ENCODE assay signal across 8 cellular contexts in the genomic region with DNA sequence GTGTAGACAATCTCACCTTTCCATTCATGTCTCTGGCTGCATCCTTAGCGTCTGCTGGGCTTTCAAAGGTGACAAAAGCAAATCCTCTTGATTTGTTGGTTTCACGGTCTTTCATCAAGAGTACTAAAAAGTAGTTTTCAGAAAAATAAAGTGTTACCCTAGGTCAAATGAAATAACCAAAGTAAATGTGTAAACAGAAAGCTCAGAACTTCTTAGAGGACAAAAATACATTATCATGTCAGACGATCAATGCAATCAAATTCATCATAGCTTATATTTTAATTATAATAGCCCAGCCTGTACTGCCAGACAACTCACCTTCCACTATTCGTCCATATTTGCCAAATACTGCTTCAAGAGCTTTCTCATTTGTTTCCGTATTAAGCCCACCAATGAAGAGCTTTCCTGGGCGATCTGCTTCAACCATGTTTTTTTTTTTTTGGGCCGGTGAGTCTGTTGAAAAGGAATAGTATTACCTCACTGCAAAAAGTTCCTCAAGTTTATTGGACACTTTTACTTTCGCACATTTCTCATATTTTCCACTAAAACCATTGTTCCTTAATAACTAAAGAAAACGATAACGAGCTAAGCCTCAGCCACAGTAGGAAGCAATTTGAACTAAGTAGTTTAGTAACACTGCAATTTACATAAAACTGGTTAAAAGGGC. TPM values are rescaled to one million over a fixed set of nuclear protein-coding genes. Genes with fewer than 3 reads are reported as not detected.
A peak's percentile ranks its signal among the peaks of the same experiment; 100 is the strongest.
DNase-seq lines count a peak whose midpoint lies in the region; ATAC-seq and TF ChIP-seq lines count a peak whose summit lies in the region.

No MANE protein-coding gene starts in this region.

- RAD21 ChIA-PET in HCT116 (lab: Charles Lee; ENCODE audit: low non-redundant PET in 1 of 2, low total read pairs in 2 of 2, uncharacterized antibody in 2 of 2, unreplicated experiment in 2 of 2), result no interaction called here

- DNase-seq in HCT116 (ENCODE audit: low read depth, low spot score), result no peak
- peak; percentile 1 for DNase-seq in globus pallidus (ENCODE audit: low spot score)
- no peak for DNase-seq in gastrocnemius medialis
- DNase-seq in NCI-H1694 (lab: John Stamatoyannopoulos, UW), result no peak
- no peak for DNase-seq in NCI-H2107 treated with DMSO at 0.1 percent for 48 hours (lab: John Stamatoyannopoulos, UW; ENCODE audit: unreplicated experiment)
- DNase-seq in SK-N-DZ (ENCODE audit: low spot score), result no peak
- DNase-seq in DMS153 (lab: John Stamatoyannopoulos, UW), result no peak

- POLR2A ChIA-PET in HCT116 (lab: Charles Lee), result no interaction called here

- peaks cover 7% of the 10 kb centered on the region; the same call in 1 of the 2 replicates for H4K20me1 ChIP-seq in HCT116 (ENCODE audit: insufficient read depth)

- H3K9me3 ChIP-seq in HCT116 (ENCODE audit: control insufficient read depth in 1 of 2, insufficient read depth in 1 of 2, low read depth in 1 of 2, low read length in 2 of 2) (no peaks in the 10 kb centered on the region), gastrocnemius medialis (no peaks in the 10 kb centered on the region)

- H3K4me1 ChIP-seq in HCT116 (ENCODE audit: control insufficient read depth in 1 of 2, insufficient read depth in 2 of 2, low read length in 2 of 2) (peaks cover 0 to 10% of the 10 kb centered on the region in 2 experiments; a peak in 1 of 4 replicates), gastrocnemius medialis (peaks cover 8 to 10% of the 10 kb centered on the region in 2 donors)

- CTCF ChIA-PET in HCT116 (lab: Charles Lee), result no interaction called here

- in situ Hi-C loops in gastrocnemius medialis (cut with MboI; ENCODE audit: low sequenced_read_pairs in 4 of 4), result loop anchor here in 1 of 4 donors (25.0 kb wide), 1 partner anchor 167 kb away; no protein-coding TSS in a partner anchor

- TF ChIP-seq RAD21 in HCT116 (IDR thresholded peaks at IDR 0.05; ENCODE audit: low read depth), result no peak

- H3K36me3 ChIP-seq in HCT116 (ENCODE audit: control insufficient read depth in 1 of 2, insufficient read depth in 2 of 2, low read length in 2 of 2) (peaks cover 25 to 47% of the 10 kb centered on the region in 2 experiments), gastrocnemius medialis (peaks cover 0 to 32% of the 10 kb centered on the region in 2 donors)

- peaks cover 63% of the 10 kb centered on the region for H3K79me2 ChIP-seq in HCT116 (ENCODE audit: insufficient read depth, low read length)

- no peak for TF ChIP-seq CTCF in HCT116 (IDR thresholded peaks at IDR 0.05 in 2 of 3, conservative IDR thresholded peaks at IDR 0.05 in 1 of 3; ENCODE audit: borderline replicate concordance in 1 of 3, insufficient read depth in 1 of 3, low read depth in 2 of 3, low read length in 2 of 3)
- no peak for TF ChIP-seq CTCF in VCaP (conservative IDR thresholded peaks at IDR 0.05)
- TF ChIP-seq CTCF in gastrocnemius medialis (IDR thresholded peaks at IDR 0.05 in 4 of 5, conservative IDR thresholded peaks at IDR 0.05 in 1 of 5), result no peak

- H3K27ac ChIP-seq in HCT116 (ENCODE audit: low read depth, low read length) (peak overlapping the region; percentile 70; the same call in 1 of the 2 replicates), VCaP (peak overlapping the region; percentile 87), gastrocnemius medialis (peak overlapping the region; percentile 95 to 98 (median 96))

- intact Hi-C loops in HCT116 (cut with micrococcal nuclease), result no loop called here
- intact Hi-C loops in gastrocnemius medialis (cut with DNase I; ENCODE audit: low total_unique reads), result no loop called here

- no TSS peak for BruUV-seq in HCT116 (replicated peaks; lab: Mats Ljungman, UMichigan)

- no peak for TF ChIP-seq POLR2A in HCT116 (IDR thresholded peaks at IDR 0.05; ENCODE audit: borderline replicate concordance, extremely low read depth, insufficient read depth, insufficient read length)
- no peak for TF ChIP-seq POLR2A in gastrocnemius medialis (IDR thresholded peaks at IDR 0.05)

- peak overlapping the region; percentile 97 for H3K9ac ChIP-seq in HCT116 (ENCODE audit: low read length)

- no peak overlapping the region for H2AFZ ChIP-seq in HCT116 (ENCODE audit: low read depth, low read length, poor library complexity, severe bottlenecking)

- H3K4me3 ChIP-seq in HCT116 (replicated peaks in 1 of 2; ENCODE audit: low read depth in 1 of 2, low read length in 2 of 2) (peak overlapping the region; percentile 67 to 77), gastrocnemius medialis (peak overlapping the region; percentile 77 to 91 (median 79))

- peak overlapping the region; percentile 78 for H3K4me2 ChIP-seq in HCT116 (ENCODE audit: low read length)

- ATAC-seq in HCT116 (no peak), gastrocnemius medialis (no peak)

- no peaks in the 10 kb centered on the region for H3K9me2 ChIP-seq in HCT116 (ENCODE audit: insufficient read depth)

- H3K27me3 ChIP-seq in HCT116 (ENCODE audit: insufficient read depth, low read length) (no peaks in the 10 kb centered on the region), gastrocnemius medialis (no peaks in the 10 kb centered on the region)

TF ChIP-seq in HCT116, 20 proteins besides CTCF, POLR2A, EP300 and RAD21:
- TF ChIP-seq ELF1 (IDR thresholded peaks at IDR 0.05; ENCODE audit: borderline replicate concordance, low read depth) (no peak), EZH2phosphoT487 (IDR thresholded peaks at IDR 0.05; ENCODE audit: borderline replicate concordance) (no peak), ZFX (IDR thresholded peaks at IDR 0.05) (no peak), REST (IDR thresholded peaks at IDR 0.05; ENCODE audit: low read depth) (no peak), SP1 (IDR thresholded peaks at IDR 0.05; ENCODE audit: low read depth) (no peak), TCF7L2 (IDR thresholded peaks at IDR 0.05; ENCODE audit: borderline replicate concordance, extremely low read depth, insufficient read depth, insufficient read length) (no peak), ZNF274 (IDR thresholded peaks at IDR 0.05; ENCODE audit: low read depth, low read length) (no peak), SRF (IDR thresholded peaks at IDR 0.05; ENCODE audit: low read depth) (no peak), SIN3A (IDR thresholded peaks at IDR 0.05; ENCODE audit: low read depth) (no peak), FOSL1 (IDR thresholded peaks at IDR 0.05; ENCODE audit: low read depth) (no peak), EZH2 (IDR thresholded peaks at IDR 0.05) (no peak)

RNA-seq across cellular contexts. Expression of gene RBMX, which starts 1.4 kb away (rescaled TPM):
- total RNA-seq in HCT116 (2021; ENCODE audit: unreplicated experiment) (267 TPM), gastrocnemius medialis (100 to 1,000 TPM; 113 to 339 (median 248) TPM)
- 195 and 211 TPM in 2 replicates for polyA plus RNA-seq in HCT116 (2012)
- polyA plus RNA-seq in SK-N-DZ (2014; cell fraction: cytosol; rRNA removed), result 620 and 752 TPM in 2 replicates
- polyA plus RNA-seq in SK-N-DZ (2014; cell fraction: nucleus; rRNA removed), result 770 and 966 TPM in 2 replicates
